In genomic region chr15:88257311-88257901, GRCh38 we compare ENCODE assay signal across 9 cellular contexts. TPM values are rescaled to one million over a fixed set of nuclear protein-coding genes. Genes with fewer than 3 reads are reported as not detected.
DNase-seq lines count a peak whose midpoint lies in the region; ATAC-seq and TF ChIP-seq lines count a peak whose summit lies in the region.
"Had no signal": no experiment of that assay in that cellular context is flagged by ENCODE, and none has a peak within 500 bp of the region (broad histone marks: within the 10 kb centered on the region; RNA-seq: fewer than 3 reads in every experiment).

No MANE protein-coding gene starts in this region.

- H3K27ac Mint-ChIP-seq in activated B cell treated with CpG ODN at 0.5 μM for 24 hours = no peak overlapping the region

- no peaks in the 10 kb centered on the region for H3K36me3 ChIP-seq in heart right ventricle

- H3K27me3 ChIP-seq in heart right ventricle = peaks cover 4 to 78% (median 57%) of the 10 kb centered on the region in 7 donors

- H3K4me3 ChIP-seq in heart right ventricle = peak overlapping the region; percentile 41 to 58 (median 50)

- 1% methylated on average over 40 to 42 of the region's 42 CpGs for WGBS in heart right ventricle, 2 donors

- CTCF ChIA-PET in activated B cell treated with CpG ODN at 0.5 μM for 24 hours (lab: Charles Lee) = no interaction called here

- H3K27ac ChIP-seq in heart right ventricle = peak overlapping the region in 1 of 10 donors; percentile 14

- peaks cover 69% of the 10 kb centered on the region for H3K27me3 Mint-ChIP-seq in activated B cell treated with CpG ODN at 0.5 μM for 24 hours

- no peaks in the 10 kb centered on the region for H3K36me3 Mint-ChIP-seq in activated B cell treated with CpG ODN at 0.5 μM for 24 hours (ENCODE audit: low read depth)

- intact Hi-C loops in activated B cell treated with CpG ODN at 0.5 μM for 24 hours (cut with micrococcal nuclease) = no loop called here
- intact Hi-C loops in heart right ventricle (cut with DNase I) = loop anchor here in 1 of 10 donors (5.0 kb wide), 1 partner anchor 195 kb away; no protein-coding TSS in a partner anchor
- intact Hi-C loops in sciatic nerve (cut with DNase I) = loop anchor here (10.0 kb wide), 1 partner anchor 1343 kb away; no protein-coding TSS in a partner anchor

- TF ChIP-seq CTCF in activated B cell treated with CpG ODN at 0.5 μM for 24 hours (IDR thresholded peaks at IDR 0.05) = no peak
- no peak for TF ChIP-seq CTCF in heart right ventricle (IDR thresholded peaks at IDR 0.05)

- ATAC-seq in activated B cell treated with CpG ODN at 0.5 μM for 24 hours (ENCODE audit: low read depth) (no peak), heart right ventricle (peak in 5 of 8 donors; percentile 17 to 36 (median 28)), sciatic nerve (peak; percentile 8), HG03439 (IDR thresholded peaks at IDR 0.05; ENCODE audit: unreplicated experiment) (no peak), GM19351 (IDR thresholded peaks at IDR 0.05; ENCODE audit: unreplicated experiment) (no peak)

- POLR2A ChIA-PET in activated B cell treated with CpG ODN at 0.5 μM for 24 hours (lab: Charles Lee) = no interaction called here

- peak; percentile 29 for DNase-seq in ELF-1 (ENCODE audit: low read depth, low spot score)
- DNase-seq in activated B cell treated with CpG ODN at 0.5 μM for 24 hours = no peak
- DNase-seq in heart right ventricle = no peak
- DNase-seq in sciatic nerve (ENCODE audit: low spot score) = no peak
- DNase-seq in MV-4-11 (lab: John Stamatoyannopoulos, UW) = no peak
- no peak for DNase-seq in activated effector memory CD4-positive, alpha-beta T cell treated with Interleukin-2 at 50 U/mL for 16 hours
- DNase-seq: NCI-H2227 treated with DMSO at 0.1 percent for 48 hours had no signal

- H3K9me3 ChIP-seq in heart right ventricle = no peaks in the 10 kb centered on the region

- peaks cover 20% of the 10 kb centered on the region for H3K4me1 Mint-ChIP-seq in activated B cell treated with CpG ODN at 0.5 μM for 24 hours

- no peaks in the 10 kb centered on the region for H3K9me3 Mint-ChIP-seq in activated B cell treated with CpG ODN at 0.5 μM for 24 hours

- H3K4me1 ChIP-seq in heart right ventricle = peaks cover 0 to 29% (median 14%) of the 10 kb centered on the region in 9 donors

- peak overlapping the region; percentile 53 for H3K4me3 Mint-ChIP-seq in activated B cell treated with CpG ODN at 0.5 μM for 24 hours

RNA-seq across cellular contexts. Expression of gene NTRK3, which starts 0.9 kb away (rescaled TPM):
- total RNA-seq in activated B cell treated with CpG ODN at 0.5 μM for 24 hours (not detected in 2 replicates), heart right ventricle (1 to 10 TPM in 9 of 10 donors, under 1 TPM in 1; 0.45 to 4.6 (median 2.3) TPM), sciatic nerve (28.4 TPM)
- 1 to 10 TPM; 1.2 to 5.6 TPM for polyA plus RNA-seq in heart right ventricle

Comparison
In these comparisons a context has a peak if more than half of its experiments do, and no peak if none do; other contexts are left out.
1. ATAC-seq: peak in heart right ventricle (5 of 8) and sciatic nerve (single experiment); none in activated B cell treated with CpG ODN at 0.5 μM for 24 hours (single experiment), HG03439 (single experiment) and GM19351 (single experiment).